7 cellular contexts compared by ENCODE assay signal in genomic region chr10:45675388-45675787, GRCh38.
"Had no signal": no experiment of that assay in that cellular context is flagged by ENCODE, and none has a peak within 500 bp of the region (broad histone marks: within the 10 kb centered on the region; RNA-seq: fewer than 3 reads in every experiment).

No MANE protein-coding gene starts in this region.

- FAIRE-seq: G401.6, GM12891, GM12892, GM18507, GM19239 had no signal

- DNase-seq: GDM1, GF-D8 had no signal
